Comparison of ENCODE assay signal across 15 cellular contexts in genomic region chr9:37126214-37126788, GRCh38.
"Had no signal": no experiment of that assay in that cellular context is flagged by ENCODE, and none has a peak within 500 bp of the region (broad histone marks: within the 10 kb centered on the region; RNA-seq: fewer than 3 reads in every experiment).

No MANE protein-coding gene starts in this region.

- H3K4me3 ChIP-seq: heart left ventricle, tibial nerve had no signal

- H3K27me3 Mint-ChIP-seq: activated B cell treated with CpG ODN at 0.5 μM for 24 hours; activated naive CD8-positive, alpha-beta T cell; stimulated activated naive B cell treated with anti-CD40 and anti-IgM and Interleukin-4, amounts not matched to agents 10 μg/mL and 1 μg/mL and 100 μg/mL, for 72 hours had no signal

- H3K27ac ChIP-seq: heart left ventricle, tibial nerve had no signal

- H3K36me3 Mint-ChIP-seq: immature natural killer cell had no signal

- H3K27ac Mint-ChIP-seq: activated B cell treated with CpG ODN at 0.5 μM for 24 hours; activated naive CD8-positive, alpha-beta T cell; nephron; stimulated activated naive B cell treated with anti-CD40 and anti-IgM and Interleukin-4, amounts not matched to agents 10 μg/mL and 1 μg/mL and 100 μg/mL, for 72 hours had no signal

- ATAC-seq: heart left ventricle had no signal

- DNase-seq: activated B cell treated with CpG ODN at 0.5 μM for 24 hours; activated CD4-positive, alpha-beta T cell treated with anti-CD3 and anti-CD28 coated beads, Interleukin-2, amount 50 U/mL, for 48 hours; activated gamma-delta T cell treated with Interleukin-2 at 50 U/mL for 16 hours; amniotic stem cell; effector CD8-positive, alpha-beta T cell; heart left ventricle; immature natural killer cell; nucleus accumbens; stimulated activated CD4-positive, alpha-beta T cell treated with anti-CD3 and anti-CD28 coated beads, Interleukin-15, amount 100 ng/mL, for 24 hours; stimulated activated CD4-positive, alpha-beta T cell treated with anti-CD3 and anti-CD28 coated beads, Interleukin-4, amount 100 ng/mL, for 1 hour; stimulated activated naive B cell treated with anti-CD40 and anti-IgM and Interleukin-4, amounts not matched to agents 10 μg/mL and 1 μg/mL and 100 μg/mL, for 72 hours had no signal

- H3K9me3 Mint-ChIP-seq: activated B cell treated with CpG ODN at 0.5 μM for 24 hours; immature natural killer cell; nephron; stimulated activated naive B cell treated with anti-CD40 and anti-IgM and Interleukin-4, amounts not matched to agents 10 μg/mL and 1 μg/mL and 100 μg/mL, for 72 hours; T-helper 2 cell treated with Interferon-gamma antibody and Interleukin-4, amounts not matched to agents 5 μg/mL and 100 μg/mL, for 36 hours had no signal

- H3K4me3 Mint-ChIP-seq: activated B cell treated with CpG ODN at 0.5 μM for 24 hours; activated naive CD8-positive, alpha-beta T cell; immature natural killer cell; nephron; stimulated activated naive B cell treated with anti-CD40 and anti-IgM and Interleukin-4, amounts not matched to agents 10 μg/mL and 1 μg/mL and 100 μg/mL, for 72 hours; T-helper 2 cell treated with Interferon-gamma antibody and Interleukin-4, amounts not matched to agents 5 μg/mL and 100 μg/mL, for 36 hours had no signal

- H3K27me3 ChIP-seq: heart left ventricle, tibial nerve had no signal

- H3K9me3 ChIP-seq: heart left ventricle, tibial nerve had no signal
